ENCODE assay signal across 8 cellular contexts in the genomic region with DNA sequence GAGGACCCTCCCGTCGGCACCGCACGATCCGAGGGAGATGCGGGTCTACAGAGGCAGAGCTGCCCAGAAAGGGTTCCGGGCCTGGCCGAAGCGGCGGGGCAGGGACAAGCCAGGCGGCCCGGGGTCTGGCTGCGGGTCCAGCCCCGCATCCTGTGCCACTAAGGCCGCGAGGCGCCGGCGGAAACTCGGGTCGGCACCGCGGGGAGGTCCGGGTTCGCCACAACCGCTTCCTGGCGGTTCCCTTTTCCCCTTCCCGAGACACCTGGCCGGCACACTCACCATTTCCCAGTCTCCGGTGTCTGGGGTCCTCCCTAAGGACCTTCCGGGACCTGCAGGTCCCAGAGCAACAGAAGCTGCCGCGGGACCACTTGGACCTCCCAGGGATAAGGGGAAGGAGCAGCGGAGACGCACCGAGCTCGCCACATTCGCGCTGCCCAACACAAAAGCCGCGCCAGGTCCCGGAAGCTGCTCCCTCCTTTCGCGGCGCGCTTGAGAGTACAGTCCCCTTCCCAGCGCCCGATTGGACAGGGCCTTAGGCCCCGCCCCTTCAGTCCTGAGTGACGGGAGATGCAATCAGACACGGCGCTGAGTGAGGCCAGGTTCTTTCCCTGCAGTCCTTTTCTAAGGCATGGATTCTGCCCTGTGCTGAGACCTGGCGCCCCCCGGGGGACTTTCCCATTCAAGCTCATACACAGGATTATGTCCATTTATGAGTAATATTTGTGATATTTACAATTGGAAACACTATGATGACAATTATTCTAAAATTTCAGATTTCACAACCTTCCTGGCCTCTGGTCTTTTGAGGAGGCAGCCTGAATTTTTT.
A peak's percentile ranks its signal among the peaks of the same experiment; 100 is the strongest.
DNase-seq lines count a peak whose midpoint lies in the region; ATAC-seq and TF ChIP-seq lines count a peak whose summit lies in the region.

A gene (minus strand): TSS at position 497 of the 826 bp plus-strand sequence. CDS start 215 bp downstream, at position 282.

- no peak for TF ChIP-seq CTCF in AG09319 (IDR thresholded peaks at IDR 0.05; ENCODE audit: low read depth, low read length)

- peak; percentile 80 for DNase-seq in AG09319 (ENCODE audit: extremely low read depth, low read depth)
- peak; percentile 98 for DNase-seq in NCI-H226
- peak; percentile 66 for DNase-seq in activated CD4-positive, CD25-positive, alpha-beta regulatory T cell treated with anti-CD3 and anti-CD28 coated beads, Interleukin-2, amount 50 U/mL, for 16 hours (ENCODE audit: low read depth, low spot score)
- DNase-seq in cerebellar nuclear complex (lab: John Stamatoyannopoulos, UW) = peak; percentile 69 to 97
- DNase-seq in kidney glomerular epithelial cell (lab: John Stamatoyannopoulos, UW) = peak; percentile 88
- DNase-seq in stimulated activated CD4-positive, alpha-beta T cell treated with anti-CD3 and anti-CD28 coated beads, Interleukin-1b, Interleukin-23, amount 100 ng/mL, for 1 hour (ENCODE audit: low read depth in 2 of 2) = peak; percentile 45 to 81

- ATAC-seq in GM19023 (IDR thresholded peaks at IDR 0.05; ENCODE audit: unreplicated experiment) = peak; percentile 100
- ATAC-seq in HG03196 (IDR thresholded peaks at IDR 0.05; ENCODE audit: unreplicated experiment) = peak; percentile 100

Comparison
In these comparisons a context has a peak if more than half of its experiments do, and no peak if none do; other contexts are left out.
1. Peak in every context shown above with its lines: DNase-seq and ATAC-seq.